In the genomic region with DNA sequence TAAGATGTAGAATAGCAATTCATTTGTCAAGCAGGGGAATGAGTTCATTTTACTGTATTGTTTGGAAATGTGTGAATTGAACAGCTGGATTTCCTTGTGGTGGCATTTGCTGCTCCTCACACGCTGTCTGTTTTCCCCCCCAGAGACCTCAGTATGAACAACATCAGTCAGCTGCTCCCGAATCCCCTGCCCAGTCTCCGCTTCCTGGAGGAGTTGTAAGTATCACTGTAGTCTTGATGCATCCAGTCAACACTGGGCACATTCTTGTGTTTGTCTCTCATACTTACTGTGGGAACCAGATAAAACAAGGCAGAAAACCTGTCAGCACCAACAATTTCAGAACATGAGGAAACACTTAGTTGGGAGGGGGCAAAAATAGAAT, we compare ENCODE assay signal across 18 cellular contexts.
DNase-seq lines count a peak whose midpoint lies in the region; ATAC-seq and TF ChIP-seq lines count a peak whose summit lies in the region.
"Had no signal": no experiment of that assay in that cellular context is flagged by ENCODE, and none has a peak within 500 bp of the region (broad histone marks: within the 10 kb centered on the region; RNA-seq: fewer than 3 reads in every experiment).

No MANE protein-coding gene starts in this region.

- TF ChIP-seq CTCF in chondrocyte (IDR thresholded peaks at IDR 0.05), result no peak

- H3K4me1 Mint-ChIP-seq in chondrocyte (ENCODE audit: low read depth) (peaks cover 19% of the 10 kb centered on the region), T-cell (peaks cover 12 to 15% (median 13%) of the 10 kb centered on the region in 3 donors)
- H3K4me1 Mint-ChIP-seq in stimulated activated memory B cell treated with anti-CD40 and anti-IgM and Interleukin-4, amounts not matched to agents 10 μg/mL and 1 μg/mL and 100 μg/mL, for 72 hours, result peaks cover 16% of the 10 kb centered on the region

- CTCF ChIA-PET in T-cell (lab: Charles Lee), result no interaction called here

- H3K27me3 Mint-ChIP-seq in chondrocyte (ENCODE audit: low read depth) (no peaks in the 10 kb centered on the region), T-cell (no peaks in the 10 kb centered on the region)
- H3K27me3 Mint-ChIP-seq in stimulated activated memory B cell treated with anti-CD40 and anti-IgM and Interleukin-4, amounts not matched to agents 10 μg/mL and 1 μg/mL and 100 μg/mL, for 72 hours, result no peaks in the 10 kb centered on the region
- H3K27me3 Mint-ChIP-seq: CD4-positive, alpha-beta T cell; progenitor cell of endocrine pancreas had no signal

- H3K27ac Mint-ChIP-seq in chondrocyte (ENCODE audit: unreplicated experiment), result peak overlapping the region; percentile 78
- peak overlapping the region; percentile 69 for H3K27ac Mint-ChIP-seq in stimulated activated memory B cell treated with anti-CD40 and anti-IgM and Interleukin-4, amounts not matched to agents 10 μg/mL and 1 μg/mL and 100 μg/mL, for 72 hours
- H3K27ac Mint-ChIP-seq in T-cell, result peak overlapping the region in 1 of 2 donors; percentile 93
- H3K27ac Mint-ChIP-seq: progenitor cell of endocrine pancreas had no signal

- H3K36me3 Mint-ChIP-seq in chondrocyte (ENCODE audit: low read depth) (peaks cover 3% of the 10 kb centered on the region), T-cell (no peaks in the 10 kb centered on the region)
- H3K36me3 Mint-ChIP-seq in stimulated activated memory B cell treated with anti-CD40 and anti-IgM and Interleukin-4, amounts not matched to agents 10 μg/mL and 1 μg/mL and 100 μg/mL, for 72 hours, result no peaks in the 10 kb centered on the region

- no peak for ATAC-seq in stimulated activated memory B cell treated with anti-CD40 and anti-IgM and Interleukin-4, amounts not matched to agents 10 μg/mL and 1 μg/mL and 100 μg/mL, for 72 hours
- ATAC-seq in T-cell (replicated peaks in 1 of 4) (no peak), GM19324 (IDR thresholded peaks at IDR 0.05; ENCODE audit: low FRiP score, unreplicated experiment) (no peak)
- ATAC-seq: body of pancreas had no signal

- POLR2A ChIA-PET in T-cell (lab: Charles Lee), result interaction anchor here in 1 of 2 donors (0.6 kb wide), 1 partner anchor 9 kb away, joined by 3 read pairs; no protein-coding TSS in a partner anchor

- H3K9me3 Mint-ChIP-seq in chondrocyte (ENCODE audit: low read depth), result no peaks in the 10 kb centered on the region
- H3K9me3 Mint-ChIP-seq in stimulated activated memory B cell treated with anti-CD40 and anti-IgM and Interleukin-4, amounts not matched to agents 10 μg/mL and 1 μg/mL and 100 μg/mL, for 72 hours, result no peaks in the 10 kb centered on the region
- no peaks in the 10 kb centered on the region for H3K9me3 Mint-ChIP-seq in T-cell
- H3K9me3 Mint-ChIP-seq: CD4-positive, alpha-beta T cell had no signal

- H3K4me3 Mint-ChIP-seq in chondrocyte (ENCODE audit: unreplicated experiment) (no peak overlapping the region), T-cell (no peak overlapping the region)
- no peak overlapping the region for H3K4me3 Mint-ChIP-seq in stimulated activated memory B cell treated with anti-CD40 and anti-IgM and Interleukin-4, amounts not matched to agents 10 μg/mL and 1 μg/mL and 100 μg/mL, for 72 hours

- DNase-seq in NCI-H2107 treated with DMSO at 0.1 percent for 48 hours (lab: John Stamatoyannopoulos, UW; ENCODE audit: unreplicated experiment) (peak; percentile 44), NCI-H2107 (lab: John Stamatoyannopoulos, UW) (no peak), chondrocyte (ENCODE audit: low spot score) (no peak), iPS-NIHi11 (ENCODE audit: low spot score) (peak; percentile 18), NCI-H1694 (lab: John Stamatoyannopoulos, UW) (no peak), T-cell (no peak)
- DNase-seq: activated naive CD4-positive, alpha-beta T cell; body of pancreas; EL; NCI-H1092; OCI-M1; stimulated activated CD4-positive, alpha-beta T cell treated with anti-CD3 and anti-CD28 coated beads, Interleukin-12 subunit alpha, Interleukin-12 subunit beta, amount 100 ng/mL, for 4 hours; T1000; transverse colon had no signal

Comparison
In these comparisons a context has a peak if more than half of its experiments do, and no peak if none do; other contexts are left out.
1. DNase-seq: peak in NCI-H2107 treated with DMSO at 0.1 percent for 48 hours (single experiment) and iPS-NIHi11 (single experiment); none in NCI-H2107 (single experiment), chondrocyte (single experiment), NCI-H1694 (single experiment) and T-cell (0 of 34).